ENCODE assay signal across 19 cellular contexts in the genomic region with DNA sequence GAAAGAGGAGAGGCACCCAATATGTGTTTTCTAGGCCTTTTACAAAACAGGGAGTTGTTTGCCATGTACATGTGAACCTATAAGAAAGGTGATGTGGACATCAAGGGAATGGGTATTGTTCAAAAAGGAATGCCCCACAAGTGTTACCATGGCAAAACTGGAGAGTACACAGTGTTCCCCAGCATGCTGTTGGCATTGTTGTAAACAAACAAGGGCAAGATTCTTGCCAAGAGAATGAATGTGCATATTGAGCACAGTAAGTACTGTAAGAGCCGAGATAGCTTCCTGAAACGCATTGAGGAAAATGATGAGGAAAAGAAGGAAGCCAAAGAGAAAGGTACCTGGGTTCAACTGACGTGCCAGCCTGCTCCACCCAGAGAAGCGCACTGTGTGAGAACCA.
"Had no signal": no experiment of that assay in that cellular context is flagged by ENCODE, and none has a peak within 500 bp of the region (broad histone marks: within the 10 kb centered on the region; RNA-seq: fewer than 3 reads in every experiment).

No MANE protein-coding gene starts in this region.

- H3K27ac Mint-ChIP-seq: activated CD4-positive, alpha-beta T cell treated with anti-CD3 and anti-CD28 coated beads, Interleukin-2, amount 10 ng/mL, durations not matched to agents 24 days and 14 days; activated T-cell treated with anti-CD3 and anti-CD28 coated beads, Interleukin-2, amount 50 U/mL, for 72 hours; mesothelial cell of epicardium; nephron progenitor cell; stimulated activated naive CD8-positive, alpha-beta T cell treated with anti-CD3 and anti-CD28 coated beads, Interleukin-15, Interleukin-2, amounts not matched to agents 100 ng/mL and 50 ng/mL, for 24 hours had no signal

- DNase-seq: activated CD4-positive, alpha-beta T cell treated with anti-CD3 and anti-CD28 coated beads, Interleukin-2, amount 10 ng/mL, durations not matched to agents 24 days and 14 days; activated CD8-positive, alpha-beta memory T cell treated with anti-CD3 and anti-CD28 coated beads, Interleukin-2, amount 50 U/mL, for 4 hours; activated effector memory CD4-positive, alpha-beta T cell treated with anti-CD3 and anti-CD28 coated beads, Interleukin-2, amount 50 U/mL, for 16 hours; activated naive CD4-positive, alpha-beta T cell treated with anti-CD3 and anti-CD28 coated beads, Interleukin-2, amount 50 U/mL, for 16 hours; activated T-cell treated with anti-CD3 and anti-CD28 coated beads, Interleukin-2, amount 50 U/mL, for 72 hours; erythroblast; heart right ventricle; left lung; nephron progenitor cell; nucleus accumbens; sigmoid colon; stimulated activated CD8-positive, alpha-beta memory T cell treated with anti-CD3 and anti-CD28 coated beads, Interleukin-4, amount 100 ng/mL, for 48 hours; T-helper 1 cell; T-helper 9 cell; trophoblast cell had no signal

- ATAC-seq: activated T-cell treated with anti-CD3 and anti-CD28 coated beads, Interleukin-2, amount 50 U/mL, for 72 hours; gastroesophageal sphincter; heart right ventricle; left lung had no signal

- H3K9me3 Mint-ChIP-seq: activated CD4-positive, alpha-beta T cell treated with anti-CD3 and anti-CD28 coated beads, Interleukin-2, amount 10 ng/mL, durations not matched to agents 24 days and 14 days; activated T-cell treated with anti-CD3 and anti-CD28 coated beads, Interleukin-2, amount 50 U/mL, for 72 hours; mesothelial cell of epicardium; stimulated activated naive CD8-positive, alpha-beta T cell treated with anti-CD3 and anti-CD28 coated beads, Interleukin-15, Interleukin-2, amounts not matched to agents 100 ng/mL and 50 ng/mL, for 24 hours had no signal

- H3K4me3 Mint-ChIP-seq: activated CD4-positive, alpha-beta T cell treated with anti-CD3 and anti-CD28 coated beads, Interleukin-2, amount 10 ng/mL, durations not matched to agents 24 days and 14 days; activated T-cell treated with anti-CD3 and anti-CD28 coated beads, Interleukin-2, amount 50 U/mL, for 72 hours; mesothelial cell of epicardium; nephron progenitor cell; stimulated activated naive CD8-positive, alpha-beta T cell treated with anti-CD3 and anti-CD28 coated beads, Interleukin-15, Interleukin-2, amounts not matched to agents 100 ng/mL and 50 ng/mL, for 24 hours had no signal

- FAIRE-seq: endometrium had no signal

- H3K27ac ChIP-seq: gastroesophageal sphincter, heart right ventricle, left lung, sigmoid colon had no signal

- H3K4me1 ChIP-seq: gastroesophageal sphincter, sigmoid colon had no signal

- H3K27me3 Mint-ChIP-seq: activated CD4-positive, alpha-beta T cell treated with anti-CD3 and anti-CD28 coated beads, Interleukin-2, amount 10 ng/mL, durations not matched to agents 24 days and 14 days; stimulated activated naive CD8-positive, alpha-beta T cell treated with anti-CD3 and anti-CD28 coated beads, Interleukin-15, Interleukin-2, amounts not matched to agents 100 ng/mL and 50 ng/mL, for 24 hours had no signal

- H3K4me3 ChIP-seq: gastroesophageal sphincter, heart right ventricle, left lung, sigmoid colon had no signal

- H3K9me3 ChIP-seq: gastroesophageal sphincter, heart right ventricle, left lung, sigmoid colon had no signal
